In the genomic region with DNA sequence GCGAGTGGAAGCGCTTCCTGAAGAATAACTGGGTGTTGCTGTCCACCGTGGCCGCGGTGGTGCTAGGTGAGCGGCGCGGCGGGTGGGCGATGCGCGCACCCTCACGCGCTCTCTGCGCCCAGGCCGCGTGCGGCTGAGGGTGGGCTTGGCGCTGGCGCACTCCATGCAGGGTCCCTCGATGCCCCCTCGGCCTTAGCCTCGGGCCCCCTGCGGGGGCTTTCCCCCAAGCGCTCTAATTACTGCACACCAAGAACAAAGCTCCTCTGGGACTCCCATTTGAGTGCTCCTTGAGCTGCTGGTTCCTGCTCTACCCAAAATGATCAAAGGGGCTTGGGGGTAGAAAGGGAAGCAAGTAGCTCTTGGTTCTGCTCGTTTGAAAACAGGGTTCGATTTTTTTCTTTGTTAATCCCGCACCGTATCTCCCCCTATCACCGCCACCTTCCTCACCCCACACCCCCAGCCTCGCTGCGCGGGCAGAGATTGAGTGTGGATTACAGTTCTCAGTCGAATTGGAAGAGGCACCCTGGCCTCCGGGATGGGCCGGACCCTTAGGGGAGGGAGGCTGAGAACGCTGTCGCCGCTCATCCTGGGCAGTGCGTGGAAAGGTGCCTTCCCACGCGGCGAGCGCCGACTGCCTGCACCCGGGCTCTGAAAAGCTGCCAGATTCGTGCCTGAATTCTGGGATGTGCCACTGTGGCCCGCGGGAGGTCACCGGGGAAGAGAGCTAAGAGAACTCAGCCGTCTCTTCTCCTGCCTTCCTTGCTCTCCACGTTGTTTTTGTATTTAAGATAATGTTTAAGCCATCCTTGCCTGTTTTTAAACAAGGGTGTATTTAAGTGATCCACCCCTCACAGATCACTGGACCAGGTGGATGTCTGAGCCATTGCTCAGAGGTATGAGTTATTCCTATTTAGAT, we compare ENCODE assay signal across 8 cellular contexts. TPM values are rescaled to one million over a fixed set of nuclear protein-coding genes. Genes with fewer than 3 reads are reported as not detected.
DNase-seq lines count a peak whose midpoint lies in the region; ATAC-seq and TF ChIP-seq lines count a peak whose summit lies in the region.

No MANE protein-coding gene starts in this region.

- no peaks in the 10 kb centered on the region for H3K9me3 Mint-ChIP-seq in CD4-positive, alpha-beta memory T cell
- H3K9me3 Mint-ChIP-seq in chondrocyte (ENCODE audit: low read depth): no peaks in the 10 kb centered on the region

- peaks cover 20% of the 10 kb centered on the region for H3K27me3 ChIP-seq in CD4-positive, alpha-beta memory T cell (ENCODE audit: insufficient read depth, low read length)
- H3K27me3 ChIP-seq in HUES48 (ENCODE audit: control insufficient read depth, insufficient read depth, low read length) (peaks cover 29% of the 10 kb centered on the region), lower lobe of right lung (ENCODE audit: low read depth) (peaks cover 14% of the 10 kb centered on the region), upper lobe of left lung (peaks cover 0 to 2% (median 0%) of the 10 kb centered on the region in 4 donors)

- no peaks in the 10 kb centered on the region for H3K36me3 ChIP-seq in CD4-positive, alpha-beta memory T cell (ENCODE audit: insufficient read depth, low read length)
- H3K36me3 ChIP-seq in HUES48 (ENCODE audit: control insufficient read depth, insufficient read depth, low read length) (no peaks in the 10 kb centered on the region), lower lobe of right lung (no peaks in the 10 kb centered on the region), upper lobe of left lung (no peaks in the 10 kb centered on the region)

- TF ChIP-seq CTCF in chondrocyte (IDR thresholded peaks at IDR 0.05) (no peak), lower lobe of right lung (IDR thresholded peaks at IDR 0.05) (no peak), upper lobe of left lung (IDR thresholded peaks at IDR 0.05) (no peak)

- intact Hi-C loops in CD4-positive, alpha-beta memory T cell (cut with micrococcal nuclease): loop anchor here (10.0 kb wide), 1 partner anchor 144 kb away; no protein-coding TSS in a partner anchor
- intact Hi-C loops in lower lobe of right lung (cut with DNase I): no loop called here

- peaks cover 20 to 25% of the 10 kb centered on the region in 2 donors for H3K27me3 Mint-ChIP-seq in CD4-positive, alpha-beta memory T cell
- H3K27me3 Mint-ChIP-seq in chondrocyte (ENCODE audit: low read depth): peaks cover 5% of the 10 kb centered on the region

- H3K4me1 ChIP-seq in CD4-positive, alpha-beta memory T cell (ENCODE audit: insufficient read depth, low read length): peaks cover 19% of the 10 kb centered on the region
- H3K4me1 ChIP-seq in HUES48 (ENCODE audit: control insufficient read depth, insufficient read depth, low read length) (peaks cover 15% of the 10 kb centered on the region), lower lobe of right lung (peaks cover 18% of the 10 kb centered on the region), upper lobe of left lung (peaks cover 12 to 27% (median 17%) of the 10 kb centered on the region in 4 donors)

- no peak for TF ChIP-seq EP300 in upper lobe of left lung (IDR thresholded peaks at IDR 0.05)

- CTCF ChIA-PET in CD4-positive, alpha-beta memory T cell (lab: Charles Lee; ENCODE audit: partially characterized antibody): interaction anchor here (0.6 kb wide), 1 partner anchor 1258 kb away, joined by 3 read pairs; no protein-coding TSS in a partner anchor

- H3K36me3 Mint-ChIP-seq in CD4-positive, alpha-beta memory T cell: no peaks in the 10 kb centered on the region
- peaks cover 2% of the 10 kb centered on the region for H3K36me3 Mint-ChIP-seq in chondrocyte (ENCODE audit: low read depth)

- peak overlapping the region; percentile 7 for H3K9ac ChIP-seq in HUES48 (ENCODE audit: low read depth, low read length)

- peak in 1 of 5 donors; percentile 7 for DNase-seq in CD4-positive, alpha-beta memory T cell
- no peak for DNase-seq in chondrocyte (ENCODE audit: low spot score)
- no peak for DNase-seq in lower lobe of right lung
- peak in 1 of 2 donors; percentile 54 for DNase-seq in upper lobe of left lung
- DNase-seq in NCI-H1930 (lab: John Stamatoyannopoulos, UW): no peak
- DNase-seq in SKM-1 (lab: John Stamatoyannopoulos, UW; ENCODE audit: unreplicated experiment): no peak

- ATAC-seq in GM19395 (IDR thresholded peaks at IDR 0.05; ENCODE audit: unreplicated experiment) (peak; percentile 21), lower lobe of right lung (peak; percentile 17 to 28), upper lobe of left lung (ENCODE audit: low FRiP score in 2 of 2) (peak in 1 of 2 donors; percentile 16)

- TF ChIP-seq POLR2A in upper lobe of left lung (IDR thresholded peaks at IDR 0.05): no peak

- no peak overlapping the region for H3K27ac ChIP-seq in CD4-positive, alpha-beta memory T cell (ENCODE audit: low read depth, low read length)
- H3K27ac ChIP-seq in HUES48 (ENCODE audit: low read depth, low read length) (peak overlapping the region; percentile 76), lower lobe of right lung (peak overlapping the region; percentile 78), upper lobe of left lung (peak overlapping the region; percentile 36 to 75 (median 60))

- POLR2A ChIA-PET in CD4-positive, alpha-beta memory T cell (lab: Charles Lee; ENCODE audit: partially characterized antibody): no interaction called here

- H3K4me1 Mint-ChIP-seq in CD4-positive, alpha-beta memory T cell: peaks cover 12 to 31% (median 22%) of the 10 kb centered on the region in 4 donors
- peaks cover 22% of the 10 kb centered on the region for H3K4me1 Mint-ChIP-seq in chondrocyte (ENCODE audit: low read depth)

- H3K4me3 Mint-ChIP-seq in CD4-positive, alpha-beta memory T cell: peak overlapping the region; percentile 69 to 93 (median 86)
- peak overlapping the region; percentile 93 for H3K4me3 Mint-ChIP-seq in chondrocyte (ENCODE audit: unreplicated experiment)

- WGBS in upper lobe of left lung, 2 donors: 1 to 2% methylated on average over 13 to 37 of the region's 52 CpGs

- H3K9me3 ChIP-seq in CD4-positive, alpha-beta memory T cell (ENCODE audit: control insufficient read depth in 1 of 2, low read length in 2 of 2): no peaks in the 10 kb centered on the region
- H3K9me3 ChIP-seq in HUES48 (ENCODE audit: control insufficient read depth, insufficient read depth, low read length) (no peaks in the 10 kb centered on the region), lower lobe of right lung (no peaks in the 10 kb centered on the region), upper lobe of left lung (peaks cover 0 to 2% (median 0%) of the 10 kb centered on the region in 4 donors)

- peak overlapping the region in 1 of 2 donors; percentile 38 for H3K4me3 ChIP-seq in CD4-positive, alpha-beta memory T cell (ENCODE audit: low read length in 2 of 2)
- H3K4me3 ChIP-seq in HUES48 (ENCODE audit: low read depth, low read length) (peak overlapping the region; percentile 85), lower lobe of right lung (peak overlapping the region; percentile 78), upper lobe of left lung (peak overlapping the region; percentile 56 to 92 (median 72))

- H3K27ac Mint-ChIP-seq in CD4-positive, alpha-beta memory T cell: peak overlapping the region in 2 of 7 donors; percentile 66 to 68
- peak overlapping the region; percentile 27 for H3K27ac Mint-ChIP-seq in chondrocyte (ENCODE audit: unreplicated experiment)

RNA-seq across cellular contexts. Expression of gene SLC1A1, which starts 0.7 kb away (rescaled TPM):
- under 1 TPM; 0.52 to 1.00 TPM for total RNA-seq in CD4-positive, alpha-beta memory T cell
- polyA plus RNA-seq in CD4-positive, alpha-beta memory T cell: under 1 TPM in 1 of 2 donors, not detected in 1; 0.25 TPM
- total RNA-seq in chondrocyte (7.1 to 11.0 TPM (median 10.2 TPM) in 3 replicates), lower lobe of right lung (31.4 TPM), upper lobe of left lung (10 to 100 TPM; 16.8 to 62.5 (median 40.6) TPM)
